In the genomic region with DNA sequence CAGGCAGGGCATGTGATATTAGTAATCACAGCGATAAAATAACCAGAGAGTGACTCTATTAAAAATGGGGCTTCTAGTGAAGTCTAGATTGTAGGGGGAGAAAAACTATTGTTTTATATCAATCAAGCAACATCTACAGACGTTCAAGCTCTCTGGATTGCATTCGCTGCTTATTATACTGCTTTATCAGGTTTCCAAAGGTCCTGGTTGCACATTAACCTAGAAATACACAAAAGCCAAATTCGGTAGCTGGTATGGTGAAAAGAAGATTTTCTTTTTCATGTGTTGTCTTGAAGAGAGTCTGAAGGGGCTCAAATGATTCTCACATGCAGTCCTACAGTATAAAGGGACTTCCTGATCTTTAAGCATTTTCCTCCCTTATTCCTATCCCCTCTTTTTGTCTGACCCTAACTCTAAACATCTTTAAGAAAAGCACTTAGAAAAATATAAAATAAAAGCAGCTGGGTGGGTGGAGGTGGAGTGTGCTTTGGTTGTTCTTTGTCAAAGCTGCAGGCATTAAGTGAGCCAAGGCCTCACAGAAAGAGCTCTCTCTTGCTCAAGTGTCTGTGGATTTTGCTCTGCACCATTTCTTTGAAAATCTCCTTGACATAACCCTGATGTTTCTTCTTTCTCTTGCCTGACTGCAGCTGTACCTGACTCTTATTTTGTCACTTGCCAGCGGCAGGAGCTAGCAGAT, we compare ENCODE assay signal across 1 cellular context.
TF ChIP-seq lines count a peak whose summit lies in the region.

No MANE protein-coding gene starts in this region.

TF ChIP-seq in HepG2, 621 proteins besides CTCF, POLR2A, EP300 and RAD21:
- TF ChIP-seq, protein P1, sequence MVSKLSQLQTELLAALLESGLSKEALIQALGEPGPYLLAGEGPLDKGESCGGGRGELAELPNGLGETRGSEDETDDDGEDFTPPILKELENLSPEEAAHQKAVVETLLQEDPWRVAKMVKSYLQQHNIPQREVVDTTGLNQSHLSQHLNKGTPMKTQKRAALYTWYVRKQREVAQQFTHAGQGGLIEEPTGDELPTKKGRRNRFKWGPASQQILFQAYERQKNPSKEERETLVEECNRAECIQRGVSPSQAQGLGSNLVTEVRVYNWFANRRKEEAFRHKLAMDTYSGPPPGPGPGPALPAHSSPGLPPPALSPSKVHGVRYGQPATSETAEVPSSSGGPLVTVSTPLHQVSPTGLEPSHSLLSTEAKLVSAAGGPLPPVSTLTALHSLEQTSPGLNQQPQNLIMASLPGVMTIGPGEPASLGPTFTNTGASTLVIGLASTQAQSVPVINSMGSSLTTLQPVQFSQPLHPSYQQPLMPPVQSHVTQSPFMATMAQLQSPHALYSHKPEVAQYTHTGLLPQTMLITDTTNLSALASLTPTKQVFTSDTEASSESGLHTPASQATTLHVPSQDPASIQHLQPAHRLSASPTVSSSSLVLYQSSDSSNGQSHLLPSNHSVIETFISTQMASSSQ (IDR thresholded peaks at IDR 0.05; ENCODE audit: low read depth): 0 out of 2 replicates have a peak, but pooled peaks have one; percentile 26
- TF ChIP-seq, protein P1 (CRISPR knock-in tag; IDR thresholded peaks at IDR 0.05; ENCODE audit: borderline replicate concordance): no peak
- TF ChIP-seq, protein P2, sequence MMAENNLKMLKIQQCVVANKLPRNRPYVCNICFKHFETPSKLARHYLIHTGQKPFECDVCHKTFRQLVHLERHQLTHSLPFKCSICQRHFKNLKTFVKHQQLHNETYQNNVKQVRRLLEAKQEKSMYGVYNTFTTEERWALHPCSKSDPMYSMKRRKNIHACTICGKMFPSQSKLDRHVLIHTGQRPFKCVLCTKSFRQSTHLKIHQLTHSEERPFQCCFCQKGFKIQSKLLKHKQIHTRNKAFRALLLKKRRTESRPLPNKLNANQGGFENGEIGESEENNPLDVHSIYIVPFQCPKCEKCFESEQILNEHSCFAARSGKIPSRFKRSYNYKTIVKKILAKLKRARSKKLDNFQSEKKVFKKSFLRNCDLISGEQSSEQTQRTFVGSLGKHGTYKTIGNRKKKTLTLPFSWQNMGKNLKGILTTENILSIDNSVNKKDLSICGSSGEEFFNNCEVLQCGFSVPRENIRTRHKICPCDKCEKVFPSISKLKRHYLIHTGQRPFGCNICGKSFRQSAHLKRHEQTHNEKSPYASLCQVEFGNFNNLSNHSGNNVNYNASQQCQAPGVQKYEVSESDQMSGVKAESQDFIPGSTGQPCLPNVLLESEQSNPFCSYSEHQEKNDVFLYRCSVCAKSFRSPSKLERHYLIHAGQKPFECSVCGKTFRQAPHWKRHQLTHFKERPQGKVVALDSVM (CRISPR knock-in tag; IDR thresholded peaks at IDR 0.05): no peak
- TF ChIP-seq ZNF598 (CRISPR knock-in tag; IDR thresholded peaks at IDR 0.05; ENCODE audit: borderline replicate concordance): no peak
